In genomic region chr7:130118801-130119200, GRCh38 we compare ENCODE assay signal across 36 cellular contexts.
"Had no signal": no experiment of that assay in that cellular context is flagged by ENCODE, and none has a peak within 500 bp of the region (broad histone marks: within the 10 kb centered on the region; RNA-seq: fewer than 3 reads in every experiment).

No MANE protein-coding gene starts in this region.

- H3K27ac Mint-ChIP-seq: activated CD4-positive, alpha-beta T cell treated with anti-CD3 and anti-CD28 coated beads, Interleukin-2, amount 10 ng/mL, durations not matched to agents 7 days and 5 days; activated CD8-positive, alpha-beta memory T cell treated with anti-CD3 and anti-CD28 coated beads, Interleukin-2, amount 10 ng/mL, durations not matched to agents 7 days and 5 days; activated CD8-positive, alpha-beta T cell treated with anti-CD3 and anti-CD28 coated beads, Interleukin-2, amount 10 ng/mL, durations not matched to agents 7 days and 5 days; activated naive CD4-positive, alpha-beta T cell treated with anti-CD3 and anti-CD28 coated beads, Interleukin-2, amount 10 ng/mL, durations not matched to agents 7 days and 5 days; activated naive CD4-positive, alpha-beta T cell treated with anti-CD3 and anti-CD28 coated beads, Interleukin-2, amount 50 U/mL, for 24 hours; activated naive CD8-positive, alpha-beta T cell; activated naive CD8-positive, alpha-beta T cell treated with anti-CD3 and anti-CD28 coated beads, Interleukin-2, amount 10 ng/mL, durations not matched to agents 7 days and 5 days; activated naive CD8-positive, alpha-beta T cell treated with anti-CD3 and anti-CD28 coated beads, Interleukin-2, amount 50 U/mL, for 24 hours; activated T-cell treated with anti-CD3 and anti-CD28 coated beads, Interleukin-2, amount 50 U/mL, for 24 hours; T-helper 1 cell treated with Interleukin-12 subunit alpha and Interleukin-12 subunit beta and Interleukin-4 antibody, amounts not matched to agents 30 μg/mL and 1 μg/mL, for 36 hours; T-helper 2 cell treated with Interferon-gamma antibody and Interleukin-4, amounts not matched to agents 5 μg/mL and 100 μg/mL, for 36 hours; WTC11 had no signal

- H3K9me3 ChIP-seq: ascending aorta had no signal

- H3K4me1 ChIP-seq: ascending aorta had no signal

- H3K4me3 ChIP-seq: ascending aorta, cardiac muscle cell had no signal

- H3K27me3 Mint-ChIP-seq: activated CD4-positive, alpha-beta T cell treated with anti-CD3 and anti-CD28 coated beads for 36 hours; activated CD4-positive, alpha-beta T cell treated with anti-CD3 and anti-CD28 coated beads, Interleukin-2, amount 10 ng/mL, durations not matched to agents 7 days and 5 days; activated CD8-positive, alpha-beta memory T cell treated with anti-CD3 and anti-CD28 coated beads, Interleukin-2, amount 10 ng/mL, durations not matched to agents 7 days and 5 days; activated naive CD4-positive, alpha-beta T cell treated with anti-CD3 and anti-CD28 coated beads, Interleukin-2, amount 10 ng/mL, durations not matched to agents 7 days and 5 days; activated naive CD4-positive, alpha-beta T cell treated with anti-CD3 and anti-CD28 coated beads, Interleukin-2, amount 50 U/mL, for 24 hours; activated naive CD8-positive, alpha-beta T cell; activated naive CD8-positive, alpha-beta T cell treated with anti-CD3 and anti-CD28 coated beads, Interleukin-2, amount 10 ng/mL, durations not matched to agents 7 days and 5 days; activated naive CD8-positive, alpha-beta T cell treated with anti-CD3 and anti-CD28 coated beads, Interleukin-2, amount 50 U/mL, for 24 hours; activated T-cell treated with anti-CD3 and anti-CD28 coated beads, Interleukin-2, amount 50 U/mL, for 24 hours; brain; central memory CD8-positive, alpha-beta T cell had no signal

- FAIRE-seq: bronchial epithelial cell, TTC549 had no signal

- H3K4me1 Mint-ChIP-seq: activated naive CD4-positive, alpha-beta T cell treated with anti-CD3 and anti-CD28 coated beads, Interleukin-2, amount 50 U/mL, for 24 hours; central memory CD8-positive, alpha-beta T cell; WTC11 had no signal

- H3K9me3 Mint-ChIP-seq: activated CD4-positive, alpha-beta T cell treated with anti-CD3 and anti-CD28 coated beads, Interleukin-2, amount 10 ng/mL, durations not matched to agents 7 days and 5 days; activated naive CD4-positive, alpha-beta T cell treated with anti-CD3 and anti-CD28 coated beads, Interleukin-2, amount 10 ng/mL, durations not matched to agents 7 days and 5 days; activated naive CD4-positive, alpha-beta T cell treated with anti-CD3 and anti-CD28 coated beads, Interleukin-2, amount 50 U/mL, for 24 hours; activated naive CD8-positive, alpha-beta T cell treated with anti-CD3 and anti-CD28 coated beads, Interleukin-2, amount 10 ng/mL, durations not matched to agents 7 days and 5 days; activated naive CD8-positive, alpha-beta T cell treated with anti-CD3 and anti-CD28 coated beads, Interleukin-2, amount 50 U/mL, for 24 hours; activated T-cell treated with anti-CD3 and anti-CD28 coated beads, Interleukin-2, amount 50 U/mL, for 24 hours; brain; central memory CD8-positive, alpha-beta T cell; T-helper 1 cell treated with Interleukin-12 subunit alpha and Interleukin-12 subunit beta and Interleukin-4 antibody, amounts not matched to agents 30 μg/mL and 1 μg/mL, for 36 hours; T-helper 2 cell treated with Interferon-gamma antibody and Interleukin-4, amounts not matched to agents 5 μg/mL and 100 μg/mL, for 36 hours; WTC11 had no signal

- H3K4me3 Mint-ChIP-seq: activated CD4-positive, alpha-beta T cell treated with anti-CD3 and anti-CD28 coated beads for 36 hours; activated CD4-positive, alpha-beta T cell treated with anti-CD3 and anti-CD28 coated beads, Interleukin-2, amount 10 ng/mL, durations not matched to agents 7 days and 5 days; activated CD8-positive, alpha-beta memory T cell treated with anti-CD3 and anti-CD28 coated beads, Interleukin-2, amount 10 ng/mL, durations not matched to agents 7 days and 5 days; activated CD8-positive, alpha-beta T cell treated with anti-CD3 and anti-CD28 coated beads, Interleukin-2, amount 10 ng/mL, durations not matched to agents 7 days and 5 days; activated naive CD4-positive, alpha-beta T cell treated with anti-CD3 and anti-CD28 coated beads, Interleukin-2, amount 10 ng/mL, durations not matched to agents 7 days and 5 days; activated naive CD4-positive, alpha-beta T cell treated with anti-CD3 and anti-CD28 coated beads, Interleukin-2, amount 50 U/mL, for 24 hours; activated naive CD8-positive, alpha-beta T cell; activated naive CD8-positive, alpha-beta T cell treated with anti-CD3 and anti-CD28 coated beads, Interleukin-2, amount 10 ng/mL, durations not matched to agents 7 days and 5 days; activated naive CD8-positive, alpha-beta T cell treated with anti-CD3 and anti-CD28 coated beads, Interleukin-2, amount 50 U/mL, for 24 hours; activated T-cell treated with anti-CD3 and anti-CD28 coated beads, Interleukin-2, amount 50 U/mL, for 24 hours; brain; central memory CD8-positive, alpha-beta T cell; T-helper 1 cell treated with Interleukin-12 subunit alpha and Interleukin-12 subunit beta and Interleukin-4 antibody, amounts not matched to agents 30 μg/mL and 1 μg/mL, for 36 hours; T-helper 2 cell treated with Interferon-gamma antibody and Interleukin-4, amounts not matched to agents 5 μg/mL and 100 μg/mL, for 36 hours; WTC11 had no signal

- DNase-seq: activated CD4-positive, alpha-beta T cell treated with anti-CD3 and anti-CD28 coated beads for 1 hour; activated CD4-positive, alpha-beta T cell treated with anti-CD3 and anti-CD28 coated beads for 36 hours; activated CD4-positive, alpha-beta T cell treated with anti-CD3 and anti-CD28 coated beads for 48 hours; activated CD4-positive, alpha-beta T cell treated with anti-CD3 and anti-CD28 coated beads, Interleukin-2, amount 10 ng/mL, durations not matched to agents 7 days and 5 days; activated CD4-positive, alpha-beta T cell treated with anti-CD3 and anti-CD28 coated beads, Interleukin-2, amount 50 U/mL, for 48 hours; activated CD4-positive, CD25-positive, alpha-beta regulatory T cell; activated CD8-positive, alpha-beta memory T cell treated with anti-CD3 and anti-CD28 coated beads for 24 hours; activated CD8-positive, alpha-beta memory T cell treated with anti-CD3 and anti-CD28 coated beads, Interleukin-2, amount 10 ng/mL, durations not matched to agents 7 days and 5 days; activated CD8-positive, alpha-beta memory T cell treated with anti-CD3 and anti-CD28 coated beads, Interleukin-2, amount 50 U/mL, for 48 hours; activated CD8-positive, alpha-beta T cell treated with anti-CD3 and anti-CD28 coated beads, Interleukin-2, amount 10 ng/mL, durations not matched to agents 7 days and 5 days; activated gamma-delta T cell; activated naive CD4-positive, alpha-beta T cell treated with anti-CD3 and anti-CD28 coated beads, Interleukin-2, amount 10 ng/mL, durations not matched to agents 7 days and 5 days; activated naive CD4-positive, alpha-beta T cell treated with Interleukin-2 at 50 U/mL for 16 hours; activated naive CD8-positive, alpha-beta T cell treated with anti-CD3 and anti-CD28 coated beads, Interleukin-2, amount 10 ng/mL, durations not matched to agents 7 days and 5 days; activated naive CD8-positive, alpha-beta T cell treated with anti-CD3 and anti-CD28 coated beads, Interleukin-2, amount 50 U/mL, for 24 hours; activated T-cell treated with anti-CD3 and anti-CD28 coated beads, Interleukin-2, amount 50 U/mL, for 24 hours; activated T-cell treated with anti-CD3 and anti-CD28 coated beads, Interleukin-2, amount 50 U/mL, for 48 hours; amygdala; anterior cingulate cortex; caudate nucleus; cerebellar nuclear complex; T-helper 1 cell; T-helper 9 cell; WERI-Rb-1 had no signal

- ATAC-seq: activated CD4-positive, alpha-beta T cell treated with anti-CD3 and anti-CD28 coated beads for 36 hours; activated CD4-positive, CD25-positive, alpha-beta regulatory T cell treated with anti-CD3 and anti-CD28 coated beads, Interleukin-2, amount 50 U/mL, for 24 hours; activated CD8-positive, alpha-beta memory T cell treated with anti-CD3 and anti-CD28 coated beads, Interleukin-2, amount 10 ng/mL, durations not matched to agents 7 days and 5 days; activated CD8-positive, alpha-beta T cell treated with anti-CD3 and anti-CD28 coated beads, Interleukin-2, amount 10 ng/mL, durations not matched to agents 7 days and 5 days; activated naive CD8-positive, alpha-beta T cell treated with anti-CD3 and anti-CD28 coated beads, Interleukin-2, amount 50 U/mL, for 24 hours; WTC11 had no signal

- H3K27me3 ChIP-seq: ascending aorta, cardiac muscle cell had no signal

- H3K27ac ChIP-seq: ascending aorta, cardiac muscle cell, WERI-Rb-1 had no signal
